Comparison of ENCODE assay signal across 1 cellular context in the genomic region with DNA sequence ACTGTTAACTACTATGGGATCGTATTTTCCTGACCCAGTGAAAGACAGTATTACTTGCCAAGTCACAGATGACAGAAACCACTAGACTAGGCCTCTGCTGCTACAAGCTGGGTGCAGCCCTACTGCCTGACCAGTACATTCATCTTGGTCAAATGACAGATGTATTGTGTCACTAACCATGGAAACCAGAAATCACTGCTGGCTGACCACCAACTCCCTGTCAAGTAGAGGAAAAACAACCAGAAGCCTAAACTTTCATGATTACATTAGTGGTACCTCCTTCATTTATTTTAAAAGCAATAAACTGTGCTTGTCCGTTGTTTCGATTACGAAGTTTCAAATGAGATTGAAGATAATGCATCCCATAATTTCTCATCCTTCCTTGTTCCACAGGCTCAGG.
TF ChIP-seq lines count a peak whose summit lies in the region.

No MANE protein-coding gene starts in this region.

TF ChIP-seq in SK-N-SH, 30 proteins besides CTCF, POLR2A, EP300 and RAD21 (continued from another document):
- TF ChIP-seq REST (IDR thresholded peaks at IDR 0.05; ENCODE audit: low read depth, low read length) = no peak
- TF ChIP-seq MAX (IDR thresholded peaks at IDR 0.05; ENCODE audit: low read depth) = peak; percentile 57; the same call in 1 of the 2 replicates
- TF ChIP-seq POLR2AphosphoS5 (IDR thresholded peaks at IDR 0.05; ENCODE audit: low read depth, low read length) = peak; percentile 77
- no peak for TF ChIP-seq CHD2 (IDR thresholded peaks at IDR 0.05; ENCODE audit: low read length, partially characterized antibody)
- TF ChIP-seq RFX5 (IDR thresholded peaks at IDR 0.05; ENCODE audit: low read length) = no peak
- TF ChIP-seq MXI1 (IDR thresholded peaks at IDR 0.05; ENCODE audit: low read depth, low read length) = no peak
- TF ChIP-seq, protein P1, sequence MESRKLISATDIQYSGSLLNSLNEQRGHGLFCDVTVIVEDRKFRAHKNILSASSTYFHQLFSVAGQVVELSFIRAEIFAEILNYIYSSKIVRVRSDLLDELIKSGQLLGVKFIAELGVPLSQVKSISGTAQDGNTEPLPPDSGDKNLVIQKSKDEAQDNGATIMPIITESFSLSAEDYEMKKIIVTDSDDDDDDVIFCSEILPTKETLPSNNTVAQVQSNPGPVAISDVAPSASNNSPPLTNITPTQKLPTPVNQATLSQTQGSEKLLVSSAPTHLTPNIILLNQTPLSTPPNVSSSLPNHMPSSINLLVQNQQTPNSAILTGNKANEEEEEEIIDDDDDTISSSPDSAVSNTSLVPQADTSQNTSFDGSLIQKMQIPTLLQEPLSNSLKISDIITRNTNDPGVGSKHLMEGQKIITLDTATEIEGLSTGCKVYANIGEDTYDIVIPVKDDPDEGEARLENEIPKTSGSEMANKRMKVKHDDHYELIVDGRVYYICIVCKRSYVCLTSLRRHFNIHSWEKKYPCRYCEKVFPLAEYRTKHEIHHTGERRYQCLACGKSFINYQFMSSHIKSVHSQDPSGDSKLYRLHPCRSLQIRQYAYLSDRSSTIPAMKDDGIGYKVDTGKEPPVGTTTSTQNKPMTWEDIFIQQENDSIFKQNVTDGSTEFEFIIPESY (IDR thresholded peaks at IDR 0.05; ENCODE audit: borderline replicate concordance, low read depth) = 0 out of 2 replicates have a peak, but pooled peaks have one; percentile 36
- TF ChIP-seq FOSL2 (IDR thresholded peaks at IDR 0.05; ENCODE audit: borderline replicate concordance, low read depth) = no peak; the same call in 1 of the 2 replicates
- TF ChIP-seq, protein P2, sequence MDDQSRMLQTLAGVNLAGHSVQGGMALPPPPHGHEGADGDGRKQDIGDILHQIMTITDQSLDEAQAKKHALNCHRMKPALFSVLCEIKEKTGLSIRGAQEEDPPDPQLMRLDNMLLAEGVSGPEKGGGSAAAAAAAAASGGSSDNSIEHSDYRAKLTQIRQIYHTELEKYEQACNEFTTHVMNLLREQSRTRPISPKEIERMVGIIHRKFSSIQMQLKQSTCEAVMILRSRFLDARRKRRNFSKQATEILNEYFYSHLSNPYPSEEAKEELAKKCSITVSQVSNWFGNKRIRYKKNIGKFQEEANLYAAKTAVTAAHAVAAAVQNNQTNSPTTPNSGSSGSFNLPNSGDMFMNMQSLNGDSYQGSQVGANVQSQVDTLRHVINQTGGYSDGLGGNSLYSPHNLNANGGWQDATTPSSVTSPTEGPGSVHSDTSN (IDR thresholded peaks at IDR 0.05) = peak; percentile 98
- TF ChIP-seq NRF1 (IDR thresholded peaks at IDR 0.05; ENCODE audit: low read depth, low read length) = no peak
- no peak for TF ChIP-seq EZH2phosphoT487 (IDR thresholded peaks at IDR 0.05; ENCODE audit: borderline replicate concordance, low read depth)
- TF ChIP-seq JUND (IDR thresholded peaks at IDR 0.05) = peak; percentile 75
